8 cellular contexts compared by ENCODE assay signal in the genomic region with DNA sequence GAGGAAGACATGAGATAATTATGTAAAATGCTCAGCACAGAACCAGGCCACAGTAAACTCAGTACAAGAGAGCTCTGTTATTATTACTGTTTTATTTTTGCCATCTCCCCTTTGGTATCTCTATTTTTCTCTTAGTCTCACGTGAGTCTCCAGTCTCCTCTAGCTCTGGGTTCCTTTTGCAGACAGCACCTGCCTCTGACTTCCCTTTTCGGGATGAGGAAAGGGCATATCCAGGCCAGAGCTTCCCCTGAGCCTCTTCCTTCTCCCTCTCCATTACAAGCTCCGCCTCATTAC. TPM values are rescaled to one million over a fixed set of nuclear protein-coding genes. Genes with fewer than 3 reads are reported as not detected.
DNase-seq lines count a peak whose midpoint lies in the region; ATAC-seq, FAIRE-seq and TF ChIP-seq lines count a peak whose summit lies in the region.

No MANE protein-coding gene starts in this region.

- CTCF ChIA-PET in H1 (lab: Charles Lee; ENCODE audit: partially characterized antibody), result interaction anchor here (0.6 to 3.1 kb wide), 11 partner anchors 10 to 462 kb away, joined by 3 to 15 read pairs (median 4); no protein-coding TSS in a partner anchor

- no peak for ATAC-seq in activated T-cell treated with anti-CD3 and anti-CD28 coated beads, Interleukin-2, amount 50 U/mL, for 72 hours (replicated peaks in 1 of 2)
- no peak for ATAC-seq in natural killer cell treated with Interleukin-12 subunit alpha and Interleukin-12 subunit beta and Interleukin-15 and Interleukin-18, amount 100 ng/mL, for 72 hours

- no peak overlapping the region for H4K8ac ChIP-seq in H1 (ENCODE audit: extremely low read depth, insufficient read depth, low read length)

- H3K27me3 Mint-ChIP-seq in activated T-cell treated with anti-CD3 and anti-CD28 coated beads, Interleukin-2, amount 50 U/mL, for 72 hours (ENCODE audit: low read depth), result no peaks in the 10 kb centered on the region
- peaks cover 4 to 8% of the 10 kb centered on the region in 2 donors for H3K27me3 Mint-ChIP-seq in natural killer cell treated with Interleukin-12 subunit alpha and Interleukin-12 subunit beta and Interleukin-15 and Interleukin-18, amount 100 ng/mL, for 72 hours

- peak overlapping the region; percentile 70 to 81 (median 74) for H3K27ac ChIP-seq in Peyer's patch
- H3K27ac ChIP-seq in H1 (ENCODE audit: low read depth, low read length), result peak overlapping the region; percentile 54; the same call in 1 of the 2 replicates

- H3K4me1 ChIP-seq in Peyer's patch, result peaks cover 0 to 11% (median 8%) of the 10 kb centered on the region in 4 donors
- peaks cover 6 to 10% (median 8%) of the 10 kb centered on the region in 4 experiments; a peak in 6 of 7 replicates for H3K4me1 ChIP-seq in H1 (replicated peaks in 1 of 4; ENCODE audit: control insufficient read depth in 3 of 4, insufficient read depth in 4 of 4, low read length in 3 of 4)

- H2BK120ac ChIP-seq in H1 (replicated peaks; ENCODE audit: low read depth, low read length), result no peak overlapping the region

- H3K4ac ChIP-seq in H1 (replicated peaks; ENCODE audit: insufficient read length, low read depth, low read length), result no peak overlapping the region

- TF ChIP-seq EP300 in H1 (IDR thresholded peaks at IDR 0.05; ENCODE audit: borderline replicate concordance in 1 of 2, low read depth in 2 of 2, low read length in 2 of 2), result no peak

- 0 out of 2 replicates have a peak overlapping the region, but pooled peaks have one; percentile 91 for H2BK5ac ChIP-seq in H1 (ENCODE audit: low read depth, low read length)

- no peak overlapping the region for H3K14ac ChIP-seq in H1 (ENCODE audit: insufficient read length)

- no peak overlapping the region for H2AK5ac ChIP-seq in H1 (ENCODE audit: low read depth, low read length)

- peaks cover 7% of the 10 kb centered on the region; the same call in 1 of the 2 replicates for H3K23me2 ChIP-seq in H1 (ENCODE audit: low read depth, low read length)

- H4K91ac ChIP-seq in H1 (replicated peaks; ENCODE audit: insufficient read length, low read length), result no peak overlapping the region

- peak overlapping the region in 3 of 4 experiments; percentile 24 to 75 (median 73); a peak in 4 of 7 replicates for H3K9ac ChIP-seq in H1 (replicated peaks in 1 of 4; ENCODE audit: extremely low read depth in 1 of 4, low read depth in 3 of 4, low read length in 3 of 4)

- H4K20me1 ChIP-seq in H1 (replicated peaks in 1 of 2; ENCODE audit: control insufficient read depth in 1 of 2, insufficient read depth in 2 of 2, low read length in 2 of 2), result peaks cover 0 to 15% of the 10 kb centered on the region in 2 experiments

- TF ChIP-seq CTCF in Peyer's patch (IDR thresholded peaks at IDR 0.05), result no peak
- no peak for TF ChIP-seq CTCF in H1 (IDR thresholded peaks at IDR 0.05; ENCODE audit: control extremely low read depth in 1 of 3, insufficient read depth in 1 of 3, low read depth in 1 of 3, low read length in 3 of 3)

- H3K27ac Mint-ChIP-seq in activated T-cell treated with anti-CD3 and anti-CD28 coated beads, Interleukin-2, amount 50 U/mL, for 72 hours, result peak overlapping the region; percentile 94
- H3K27ac Mint-ChIP-seq in natural killer cell treated with Interleukin-12 subunit alpha and Interleukin-12 subunit beta and Interleukin-15 and Interleukin-18, amount 100 ng/mL, for 72 hours, result peak overlapping the region; percentile 95

- H3K56ac ChIP-seq in H1 (replicated peaks; ENCODE audit: insufficient read length, low read depth, low read length), result no peak overlapping the region

- H4K5ac ChIP-seq in H1 (ENCODE audit: insufficient read length, low read depth, low read length), result no peak overlapping the region

- H3K4me3 ChIP-seq in Peyer's patch, result peak overlapping the region; percentile 46 to 63 (median 56)
- H3K4me3 ChIP-seq in H1 (ENCODE audit: extremely low read depth in 1 of 4, insufficient read depth in 2 of 4, low read depth in 3 of 4, low read length in 4 of 4), result peak overlapping the region; percentile 81 to 89 (median 86)

- H2BK15ac ChIP-seq in H1 (ENCODE audit: low read length), result no peak overlapping the region

- TF ChIP-seq POLR2A in Peyer's patch (IDR thresholded peaks at IDR 0.05) (no peak), H1 (IDR thresholded peaks at IDR 0.05; ENCODE audit: control extremely low read depth in 1 of 2, low read depth in 2 of 2, low read length in 2 of 2) (no peak), erythroblast (IDR thresholded peaks at IDR 0.05; ENCODE audit: low read length) (no peak)

- H3K23ac ChIP-seq in H1 (ENCODE audit: insufficient read length), result no peak overlapping the region

- TF ChIP-seq RAD21 in H1 (IDR thresholded peaks at IDR 0.05 in 1 of 2, conservative IDR thresholded peaks at IDR 0.05 in 1 of 2; ENCODE audit: low read depth in 2 of 2, low read length in 2 of 2), result no peak

- H3K27me3 ChIP-seq in Peyer's patch (no peaks in the 10 kb centered on the region), H1 (replicated peaks in 1 of 4; ENCODE audit: control insufficient read depth in 3 of 4, extremely low read depth in 1 of 4, insufficient read depth in 3 of 4, low read length in 3 of 4) (no peaks in the 10 kb centered on the region; a peak in 1 of 7 replicates)

- POLR2A ChIA-PET in H1 (lab: Charles Lee; ENCODE audit: partially characterized antibody), result interaction anchor here (0.6 to 7.7 kb wide), 11 partner anchors 8 to 152 kb away, joined by 3 to 47 read pairs (median 5); a partner anchor contains a TSS

- H3K79me1 ChIP-seq in H1 (ENCODE audit: low read depth, low read length), result peaks cover 7% of the 10 kb centered on the region

- peaks cover 0 to 3% of the 10 kb centered on the region in 2 donors for H3K36me3 Mint-ChIP-seq in activated T-cell treated with anti-CD3 and anti-CD28 coated beads, Interleukin-2, amount 50 U/mL, for 72 hours (ENCODE audit: insufficient read depth in 2 of 2)
- no peaks in the 10 kb centered on the region for H3K36me3 Mint-ChIP-seq in natural killer cell treated with Interleukin-12 subunit alpha and Interleukin-12 subunit beta and Interleukin-15 and Interleukin-18, amount 100 ng/mL, for 72 hours

- no peak for DNase-seq in activated T-cell treated with anti-CD3 and anti-CD28 coated beads, Interleukin-2, amount 50 U/mL, for 72 hours
- no peak for DNase-seq in activated T-cell treated with anti-CD3 and anti-CD28 coated beads, Interleukin-2, amount 50 U/mL, for 1 hour
- DNase-seq in Peyer's patch, result no peak
- DNase-seq in H1 (ENCODE audit: low read depth in 1 of 2, low spot score in 2 of 2), result no peak
- DNase-seq in natural killer cell treated with Interleukin-12 subunit alpha and Interleukin-12 subunit beta and Interleukin-15 and Interleukin-18, amount 100 ng/mL, for 72 hours (ENCODE audit: low spot score), result no peak
- DNase-seq in COR-L47 (lab: John Stamatoyannopoulos, UW), result no peak
- no peak for DNase-seq in HTR-8/SVneo (ENCODE audit: insufficient read length, low spot score)
- no peak for DNase-seq in erythroblast (lab: John Stamatoyannopoulos, UW)

- peaks cover 33% of the 10 kb centered on the region for H3K4me1 Mint-ChIP-seq in activated T-cell treated with anti-CD3 and anti-CD28 coated beads, Interleukin-2, amount 50 U/mL, for 72 hours (ENCODE audit: low read depth)
- H3K4me1 Mint-ChIP-seq in natural killer cell treated with Interleukin-12 subunit alpha and Interleukin-12 subunit beta and Interleukin-15 and Interleukin-18, amount 100 ng/mL, for 72 hours (ENCODE audit: low read depth in 2 of 2), result peaks cover 27 to 36% of the 10 kb centered on the region in 2 donors

- H3K9me3 Mint-ChIP-seq in activated T-cell treated with anti-CD3 and anti-CD28 coated beads, Interleukin-2, amount 50 U/mL, for 72 hours, result no peaks in the 10 kb centered on the region
- H3K9me3 Mint-ChIP-seq in natural killer cell treated with Interleukin-12 subunit alpha and Interleukin-12 subunit beta and Interleukin-15 and Interleukin-18, amount 100 ng/mL, for 72 hours, result no peaks in the 10 kb centered on the region

- peak overlapping the region; percentile 82 to 89 for H3K4me3 Mint-ChIP-seq in activated T-cell treated with anti-CD3 and anti-CD28 coated beads, Interleukin-2, amount 50 U/mL, for 72 hours
- H3K4me3 Mint-ChIP-seq in natural killer cell treated with Interleukin-12 subunit alpha and Interleukin-12 subunit beta and Interleukin-15 and Interleukin-18, amount 100 ng/mL, for 72 hours, result peak overlapping the region; percentile 91

- FAIRE-seq in H1 (lab: Jason Lieb, UNC) (no peak), HTR-8/SVneo (lab: Jason Lieb, UNC) (no peak)

- H3K9me3 ChIP-seq in Peyer's patch, result no peaks in the 10 kb centered on the region
- no peaks in the 10 kb centered on the region for H3K9me3 ChIP-seq in H1 (ENCODE audit: insufficient read depth in 2 of 2, low read depth in 1 of 2, low read length in 1 of 2)

- no peaks in the 10 kb centered on the region for H3K36me3 ChIP-seq in Peyer's patch
- H3K36me3 ChIP-seq in H1 (ENCODE audit: control insufficient read depth in 2 of 4, insufficient read depth in 4 of 4, low read length in 3 of 4), result no peaks in the 10 kb centered on the region

- H2BK20ac ChIP-seq in H1 (ENCODE audit: low read length), result no peak overlapping the region

- H3K18ac ChIP-seq in H1 (ENCODE audit: extremely low read depth, low read length), result no peak overlapping the region

- H2BK12ac ChIP-seq in H1 (ENCODE audit: low read depth, low read length), result no peak overlapping the region

- peaks cover 0 to 6% of the 10 kb centered on the region in 2 experiments; a peak in 1 of 4 replicates for H3K79me2 ChIP-seq in H1 (ENCODE audit: control insufficient read depth in 1 of 2, insufficient read depth in 2 of 2, low read length in 2 of 2)

- H2AFZ ChIP-seq in H1 (ENCODE audit: low read length), result no peak overlapping the region

- WGBS in H1 (ENCODE audit: extremely low coverage in 1 of 2, insufficient coverage in 1 of 2, insufficient read length in 1 of 2, insufficient replicate concordance in 2 of 2, low coverage in 1 of 2, low lambda C conversion rate in 2 of 2, missing lambda C conversion rate in 1 of 2), 2 experiments, result 25% methylated on average over 3 of the region's 3 CpGs; no CpG with 5 or more reads in 1 of the 2 experiments

- H3K4me2 ChIP-seq in H1 (ENCODE audit: insufficient read depth in 1 of 2, low read depth in 2 of 2, low read length in 2 of 2), result peak overlapping the region; percentile 84 to 89

RNA-seq across cellular contexts. Expression of a gene that starts 6.1 kb away (rescaled TPM):
- total RNA-seq in activated T-cell treated with anti-CD3 and anti-CD28 coated beads, Interleukin-2, amount 50 U/mL, for 72 hours, result 1 to 10 TPM in 1 of 2 donors, under 1 TPM in 1; 0.53 to 2.1 TPM
- total RNA-seq in Peyer's patch, result 1 to 10 TPM in 1 of 4 donors, not detected in 3; 3.8 TPM
- 8.9 and 12.6 TPM in 2 replicates for total RNA-seq in H1 (2021; fragmentation: NEBNext Ultra II Directional; extraction: Animal tissue kit (Norgen Biotek cat#: 25700))
- 31.5 and 54.3 TPM in 2 replicates for polyA plus RNA-seq in H1 (2011; rRNA removed)
- polyA plus RNA-seq in H1 (2011; cell fraction: cytosol; rRNA removed), result 22.7 TPM
- 26.0 TPM for polyA plus RNA-seq in H1 (2011; cell fraction: nucleus; rRNA removed)
- polyA plus RNA-seq in H1 (2012, experiment 1 of 2), result 9.3 to 41.6 TPM (median 27.4 TPM) in 4 replicates
- polyA plus RNA-seq in H1 (2012, experiment 2 of 2), result 6.6 TPM
- polyA plus RNA-seq in H1 (2013, experiment 1 of 2), result 39.2 TPM
- 41.9 TPM for polyA plus RNA-seq in H1 (2013, experiment 2 of 2)
- 3.0 TPM in 2 replicates for polyA minus RNA-seq in H1 (2011; rRNA and poly(A)+ RNA removed)
- polyA minus RNA-seq in H1 (2011; cell fraction: cytosol; rRNA and poly(A)+ RNA removed), result 7.1 TPM
- 4.8 TPM for polyA minus RNA-seq in H1 (2011; cell fraction: nucleus; rRNA and poly(A)+ RNA removed)
- total RNA-seq in natural killer cell treated with Interleukin-12 subunit alpha and Interleukin-12 subunit beta and Interleukin-15 and Interleukin-18, amount 100 ng/mL, for 72 hours, result not detected

RNA-seq across cellular contexts. Expression of a gene that starts 31.0 kb away (rescaled TPM):
- 10 to 100 TPM; 46.5 to 53.8 TPM for total RNA-seq in activated T-cell treated with anti-CD3 and anti-CD28 coated beads, Interleukin-2, amount 50 U/mL, for 72 hours
- 10 to 100 TPM; 28.9 to 46.6 (median 34.8) TPM for total RNA-seq in Peyer's patch
- 12.5 and 15.9 TPM in 2 replicates for total RNA-seq in H1 (2021; fragmentation: NEBNext Ultra II Directional; extraction: Animal tissue kit (Norgen Biotek cat#: 25700))
- polyA plus RNA-seq in H1 (2011; rRNA removed), result 8.7 and 17.0 TPM in 2 replicates
- 10.3 TPM for polyA plus RNA-seq in H1 (2011; cell fraction: cytosol; rRNA removed)
- polyA plus RNA-seq in H1 (2011; cell fraction: nucleus; rRNA removed), result 15.3 TPM
- 5.6 to 13.0 TPM (median 9.4 TPM) in 4 replicates for polyA plus RNA-seq in H1 (2012, experiment 1 of 2)
- 5.2 TPM for polyA plus RNA-seq in H1 (2012, experiment 2 of 2)
- 6.4 TPM for polyA plus RNA-seq in H1 (2013, experiment 1 of 2)
- polyA plus RNA-seq in H1 (2013, experiment 2 of 2), result 5.8 TPM
- 3.5 and 7.4 TPM in 2 replicates for polyA minus RNA-seq in H1 (2011; rRNA and poly(A)+ RNA removed)
- 10.0 TPM for polyA minus RNA-seq in H1 (2011; cell fraction: cytosol; rRNA and poly(A)+ RNA removed)
- polyA minus RNA-seq in H1 (2011; cell fraction: nucleus; rRNA and poly(A)+ RNA removed), result 18.8 TPM
- total RNA-seq in natural killer cell treated with Interleukin-12 subunit alpha and Interleukin-12 subunit beta and Interleukin-15 and Interleukin-18, amount 100 ng/mL, for 72 hours, result 10 to 100 TPM; 25.1 to 31.5 TPM

RNA-seq across cellular contexts. Expression of a gene that starts 46.6 kb away (rescaled TPM):
- not detected for total RNA-seq in activated T-cell treated with anti-CD3 and anti-CD28 coated beads, Interleukin-2, amount 50 U/mL, for 72 hours
- total RNA-seq in Peyer's patch, result not detected
- total RNA-seq in H1 (2021; fragmentation: NEBNext Ultra II Directional; extraction: Animal tissue kit (Norgen Biotek cat#: 25700)), result not detected in 2 replicates
- 0.11 TPM in 1 of 2 replicates, not detected in the other for polyA plus RNA-seq in H1 (2011; rRNA removed)
- 0.09 TPM for polyA plus RNA-seq in H1 (2011; cell fraction: cytosol; rRNA removed)
- not detected for polyA plus RNA-seq in H1 (2011; cell fraction: nucleus; rRNA removed)
- polyA plus RNA-seq in H1 (2012, experiment 1 of 2), result not detected in 4 replicates
- polyA plus RNA-seq in H1 (2012, experiment 2 of 2), result not detected
- not detected for polyA plus RNA-seq in H1 (2013, experiment 1 of 2)
- polyA plus RNA-seq in H1 (2013, experiment 2 of 2), result 0.06 TPM
- polyA minus RNA-seq in H1 (2011; rRNA and poly(A)+ RNA removed), result not detected in 2 replicates
- polyA minus RNA-seq in H1 (2011; cell fraction: cytosol; rRNA and poly(A)+ RNA removed), result not detected
- polyA minus RNA-seq in H1 (2011; cell fraction: nucleus; rRNA and poly(A)+ RNA removed), result not detected
- total RNA-seq in natural killer cell treated with Interleukin-12 subunit alpha and Interleukin-12 subunit beta and Interleukin-15 and Interleukin-18, amount 100 ng/mL, for 72 hours, result not detected
